ENCODE assay signal across 8 cellular contexts in the genomic region with DNA sequence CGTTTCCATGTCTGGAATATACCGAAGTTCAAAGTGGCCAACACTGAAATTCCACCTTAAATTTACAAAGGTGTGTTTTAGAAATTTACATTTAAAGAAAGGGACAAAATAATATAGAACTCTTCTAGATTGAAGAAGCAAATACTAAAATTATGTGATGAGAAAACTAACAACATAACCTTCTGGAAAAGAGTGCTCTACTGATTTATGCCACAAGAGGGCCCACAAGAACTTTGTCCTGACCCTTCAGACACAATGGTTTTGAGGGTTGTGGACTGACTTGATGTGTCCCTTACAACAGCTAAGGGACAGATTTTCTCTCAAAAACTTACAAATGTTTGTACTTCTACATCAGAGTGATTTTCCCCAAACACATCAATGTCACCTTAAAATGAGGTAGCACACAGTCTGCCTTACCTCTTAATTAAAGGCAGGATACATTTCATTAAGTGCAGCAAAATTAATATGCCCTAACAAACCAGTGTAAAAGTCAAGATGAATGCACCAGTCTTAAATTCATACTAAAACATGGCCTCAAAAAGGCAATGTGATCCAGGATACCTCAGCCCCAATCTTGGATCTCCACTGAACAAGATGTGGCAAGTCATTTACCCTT. TPM values are rescaled to one million over a fixed set of nuclear protein-coding genes. Genes with fewer than 3 reads are reported as not detected.
DNase-seq lines count a peak whose midpoint lies in the region; ATAC-seq, FAIRE-seq and TF ChIP-seq lines count a peak whose summit lies in the region.
"Had no signal": no experiment of that assay in that cellular context is flagged by ENCODE, and none has a peak within 500 bp of the region (broad histone marks: within the 10 kb centered on the region; RNA-seq: fewer than 3 reads in every experiment).

No MANE protein-coding gene starts in this region.

- FAIRE-seq in bronchial epithelial cell (lab: Jason Lieb, UNC) (no peak), kidney (lab: Jason Lieb, UNC) (peak; percentile 87)

- intact Hi-C loops in kidney (cut with DNase I): no loop called here

- ATAC-seq in GM21529 (IDR thresholded peaks at IDR 0.05; ENCODE audit: unreplicated experiment): peak; percentile 79

- no peak overlapping the region for H3K27ac ChIP-seq in kidney (ENCODE audit: low read depth in 2 of 2, low read length in 2 of 2)
- H3K27ac ChIP-seq: epithelial cell of prostate had no signal

- no peaks in the 10 kb centered on the region for H3K4me1 ChIP-seq in kidney (ENCODE audit: control insufficient read depth in 1 of 2, insufficient read depth in 1 of 2, low read depth in 1 of 2, low read length in 2 of 2)

- H3K27me3 ChIP-seq in bronchial epithelial cell (ENCODE audit: control insufficient read depth, insufficient read depth, low read length): no peaks in the 10 kb centered on the region

- peak; percentile 66 for TF ChIP-seq CTCF in bronchial epithelial cell (IDR thresholded peaks at IDR 0.05; ENCODE audit: insufficient read depth, low read length, severe bottlenecking)
- peak; percentile 69 for TF ChIP-seq CTCF in kidney (IDR thresholded peaks at IDR 0.05; ENCODE audit: borderline replicate concordance, extremely low read depth, insufficient read depth)

- peaks cover 4% of the 10 kb centered on the region for H3K36me3 ChIP-seq in bronchial epithelial cell (ENCODE audit: control insufficient read depth, insufficient read depth, low read length)
- peaks cover 7 to 9% of the 10 kb centered on the region in 2 donors for H3K36me3 ChIP-seq in kidney (ENCODE audit: control insufficient read depth in 1 of 2, insufficient read depth in 2 of 2, low read length in 2 of 2)

- H3K9ac ChIP-seq in kidney (ENCODE audit: low read length in 2 of 2): no peak overlapping the region

- DNase-seq in GDM1 (lab: John Stamatoyannopoulos, UW) (peak; percentile 2), LoVo (ENCODE audit: low spot score) (peak; percentile 58), SKM-1 (lab: John Stamatoyannopoulos, UW; ENCODE audit: unreplicated experiment) (peak; percentile 68), bronchial epithelial cell (ENCODE audit: low read depth) (peak; percentile 61), kidney (no peak)
- DNase-seq in stimulated activated CD8-positive, alpha-beta memory T cell treated with anti-CD3 and anti-CD28 coated beads, Interleukin-4, amount 100 ng/mL, for 24 hours (ENCODE audit: low read depth): peak; percentile 11

- H3K9me3 ChIP-seq in kidney (ENCODE audit: control insufficient read depth in 1 of 2, low read length in 2 of 2): no peaks in the 10 kb centered on the region

- no peak overlapping the region for H3K4me3 ChIP-seq in bronchial epithelial cell (ENCODE audit: low read depth, low read length)
- no peak overlapping the region for H3K4me3 ChIP-seq in kidney (ENCODE audit: low read length in 2 of 2)

RNA-seq across cellular contexts. Expression of gene EIF2AK3, which starts 36.2 kb away (rescaled TPM):
- total RNA-seq in bronchial epithelial cell (24.7 and 29.7 TPM in 2 replicates), kidney (20.8 TPM)
- 5.7 TPM for polyA plus RNA-seq in kidney (ENCODE audit: insufficient read depth, low read depth, low replicate concordance)
